Comparison of ENCODE assay signal across 23 cellular contexts in the genomic region with DNA sequence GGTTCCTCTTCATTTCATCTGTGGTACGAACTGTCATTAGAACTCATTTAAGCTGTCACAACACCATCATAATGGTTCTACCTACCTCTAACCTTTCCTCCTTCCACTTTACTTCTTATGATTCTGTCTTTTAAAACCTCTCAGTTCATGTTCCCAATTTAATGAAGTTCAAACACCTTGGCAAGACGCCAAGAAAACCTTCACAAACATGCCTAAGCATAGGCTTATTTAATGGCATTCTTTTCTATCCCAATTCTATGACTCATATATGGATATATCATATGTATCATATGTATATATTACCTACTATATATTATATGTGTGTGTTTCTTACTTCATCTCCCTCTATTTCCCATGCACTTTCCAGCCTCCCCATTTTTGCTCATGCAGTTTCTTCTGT.
"Had no signal": no experiment of that assay in that cellular context is flagged by ENCODE, and none has a peak within 500 bp of the region (broad histone marks: within the 10 kb centered on the region; RNA-seq: fewer than 3 reads in every experiment).

No MANE protein-coding gene starts in this region.

- H3K9me3 ChIP-seq: esophagus squamous epithelium, pancreas, suprapubic skin, thyroid gland, uterus had no signal

- H3K79me2 ChIP-seq: hepatocyte had no signal

- ATAC-seq: effector memory CD8-positive, alpha-beta T cell; foreskin keratinocyte; left colon; left ventricle myocardium superior; pancreas; right cardiac atrium; stimulated activated effector memory CD8-positive, alpha-beta T cell treated with anti-CD3 and anti-CD28 coated beads, Interleukin-12 subunit alpha, Interleukin-12 subunit beta, amount 100 ng/mL, for 72 hours; stimulated activated naive CD8-positive, alpha-beta T cell treated with anti-CD3 and anti-CD28 coated beads, Interleukin-15, Interleukin-2, amounts not matched to agents 100 U/mL and 50 U/mL, for 24 hours had no signal

- H3K4me1 ChIP-seq: esophagus squamous epithelium, foreskin keratinocyte, pancreas, suprapubic skin, thyroid gland, uterus had no signal

- H3K27me3 ChIP-seq: esophagus squamous epithelium, foreskin keratinocyte, hepatocyte, pancreas, suprapubic skin, thyroid gland, uterus had no signal

- H3K9me3 Mint-ChIP-seq: nephron, type B pancreatic cell had no signal

- DNase-seq: effector memory CD8-positive, alpha-beta T cell; esophagus squamous epithelium; left colon; left ventricle myocardium superior; mesendoderm; naive B cell; occipital lobe; pancreas; right cardiac atrium; stimulated activated CD4-positive, alpha-beta T cell treated with anti-CD3 and anti-CD28 coated beads, Interleukin-4, amount 100 ng/mL, for 1 hour; stimulated activated CD8-positive, alpha-beta memory T cell treated with anti-CD3 and anti-CD28 coated beads, Interleukin-4, amount 100 ng/mL, for 48 hours; stimulated activated naive CD8-positive, alpha-beta T cell treated with anti-CD3 and anti-CD28 coated beads, Interleukin-15, Interleukin-2, amounts not matched to agents 100 U/mL and 50 U/mL, for 24 hours; thyroid gland; uterus had no signal

- H3K36me3 ChIP-seq: esophagus squamous epithelium, pancreas, suprapubic skin, thyroid gland, uterus had no signal

- H3K4me3 ChIP-seq: esophagus squamous epithelium, hepatocyte, lung, pancreas, smooth muscle cell, suprapubic skin, thyroid gland, uterus had no signal

- H3K27ac ChIP-seq: esophagus squamous epithelium, foreskin keratinocyte, hepatocyte, pancreas, suprapubic skin, thyroid gland, uterus had no signal

- H3K4me1 Mint-ChIP-seq: naive B cell; nephron; stimulated activated effector memory CD8-positive, alpha-beta T cell treated with anti-CD3 and anti-CD28 coated beads, Interleukin-12 subunit alpha, Interleukin-12 subunit beta, amount 100 ng/mL, for 72 hours had no signal

- H3K27ac Mint-ChIP-seq: effector memory CD8-positive, alpha-beta T cell; nephron; progenitor cell of endocrine pancreas; stimulated activated effector memory CD8-positive, alpha-beta T cell treated with anti-CD3 and anti-CD28 coated beads, Interleukin-12 subunit alpha, Interleukin-12 subunit beta, amount 100 ng/mL, for 72 hours; type B pancreatic cell had no signal

- H2AFZ ChIP-seq: hepatocyte had no signal

- H3K36me3 Mint-ChIP-seq: naive B cell; stimulated activated effector memory CD8-positive, alpha-beta T cell treated with anti-CD3 and anti-CD28 coated beads, Interleukin-12 subunit alpha, Interleukin-12 subunit beta, amount 100 ng/mL, for 72 hours; type B pancreatic cell had no signal

- H3K4me3 Mint-ChIP-seq: effector memory CD8-positive, alpha-beta T cell; naive B cell; nephron; stimulated activated effector memory CD8-positive, alpha-beta T cell treated with anti-CD3 and anti-CD28 coated beads, Interleukin-12 subunit alpha, Interleukin-12 subunit beta, amount 100 ng/mL, for 72 hours; type B pancreatic cell had no signal

- H3K27me3 Mint-ChIP-seq: effector memory CD8-positive, alpha-beta T cell; naive B cell; progenitor cell of endocrine pancreas; type B pancreatic cell had no signal

- FAIRE-seq: pancreas had no signal

- H3K4me2 ChIP-seq: hepatocyte, smooth muscle cell had no signal
